Comparison of ENCODE assay signal across 9 cellular contexts in genomic region chr2:101873543-101873942, GRCh38.
DNase-seq lines count a peak whose midpoint lies in the region; ATAC-seq, FAIRE-seq and TF ChIP-seq lines count a peak whose summit lies in the region.
"Had no signal": no experiment of that assay in that cellular context is flagged by ENCODE, and none has a peak within 500 bp of the region (broad histone marks: within the 10 kb centered on the region; RNA-seq: fewer than 3 reads in every experiment).

No MANE protein-coding gene starts in this region.

- H3K9me3 ChIP-seq in H1 (ENCODE audit: insufficient read depth in 2 of 2, low read depth in 1 of 2, low read length in 1 of 2) (no peaks in the 10 kb centered on the region), upper lobe of right lung (no peaks in the 10 kb centered on the region)

- intact Hi-C loops in upper lobe of right lung (cut with DNase I), result no loop called here

- no peaks in the 10 kb centered on the region; the same call in 1 of the 2 replicates for H3K23me2 ChIP-seq in H1 (ENCODE audit: low read depth, low read length)

- ATAC-seq in upper lobe of right lung (no peak), GM19328 (IDR thresholded peaks at IDR 0.05; ENCODE audit: unreplicated experiment) (no peak)
- ATAC-seq in activated CD8-positive, alpha-beta memory T cell treated with anti-CD3 and anti-CD28 coated beads, Interleukin-2, amount 10 ng/mL, durations not matched to agents 7 days and 5 days, result no peak

- no peak for TF ChIP-seq EP300 in H1 (IDR thresholded peaks at IDR 0.05; ENCODE audit: borderline replicate concordance in 1 of 2, low read depth in 2 of 2, low read length in 2 of 2)

- no peaks in the 10 kb centered on the region for H3K4me1 ChIP-seq in H1 (replicated peaks in 1 of 4; ENCODE audit: control insufficient read depth in 3 of 4, insufficient read depth in 4 of 4, low read length in 3 of 4)
- H3K4me1 ChIP-seq in upper lobe of right lung, result no peaks in the 10 kb centered on the region

- peak; percentile 44 to 58 for TF ChIP-seq RAD21 in H1 (IDR thresholded peaks at IDR 0.05 in 1 of 2, conservative IDR thresholded peaks at IDR 0.05 in 1 of 2; ENCODE audit: low read depth in 2 of 2, low read length in 2 of 2)

- no peak overlapping the region for H3K4me2 ChIP-seq in H1 (ENCODE audit: insufficient read depth in 1 of 2, low read depth in 2 of 2, low read length in 2 of 2)

- no peak overlapping the region for H3K23ac ChIP-seq in H1 (ENCODE audit: insufficient read length)

- H2BK5ac ChIP-seq in H1 (ENCODE audit: low read depth, low read length), result no peak overlapping the region

- H2BK12ac ChIP-seq in H1 (ENCODE audit: low read depth, low read length), result no peak overlapping the region

- no peaks in the 10 kb centered on the region for H3K27me3 Mint-ChIP-seq in activated naive CD8-positive, alpha-beta T cell
- H3K27me3 Mint-ChIP-seq in activated naive CD8-positive, alpha-beta T cell treated with anti-CD3 and anti-CD28 coated beads for 36 hours, result no peaks in the 10 kb centered on the region
- no peaks in the 10 kb centered on the region for H3K27me3 Mint-ChIP-seq in activated CD8-positive, alpha-beta memory T cell treated with anti-CD3 and anti-CD28 coated beads, Interleukin-2, amount 10 ng/mL, durations not matched to agents 7 days and 5 days

- no peak overlapping the region for H2BK15ac ChIP-seq in H1 (ENCODE audit: low read length)

- H2BK120ac ChIP-seq in H1 (replicated peaks; ENCODE audit: low read depth, low read length), result no peak overlapping the region

- no peaks in the 10 kb centered on the region for H3K9me3 Mint-ChIP-seq in activated naive CD8-positive, alpha-beta T cell (ENCODE audit: low read depth)
- H3K9me3 Mint-ChIP-seq in activated naive CD8-positive, alpha-beta T cell treated with anti-CD3 and anti-CD28 coated beads for 36 hours, result no peaks in the 10 kb centered on the region
- no peaks in the 10 kb centered on the region for H3K9me3 Mint-ChIP-seq in activated CD8-positive, alpha-beta memory T cell treated with anti-CD3 and anti-CD28 coated beads, Interleukin-2, amount 10 ng/mL, durations not matched to agents 7 days and 5 days (ENCODE audit: low read depth)

- H3K4me3 ChIP-seq in H1 (ENCODE audit: extremely low read depth in 1 of 4, insufficient read depth in 2 of 4, low read depth in 3 of 4, low read length in 4 of 4) (no peak overlapping the region), upper lobe of right lung (no peak overlapping the region)

- H3K27me3 ChIP-seq in H1 (replicated peaks in 1 of 4; ENCODE audit: control insufficient read depth in 3 of 4, extremely low read depth in 1 of 4, insufficient read depth in 3 of 4, low read length in 3 of 4) (no peaks in the 10 kb centered on the region), upper lobe of right lung (no peaks in the 10 kb centered on the region)

- no peak overlapping the region for H4K8ac ChIP-seq in H1 (ENCODE audit: extremely low read depth, insufficient read depth, low read length)

- no peak overlapping the region for H3K4me3 Mint-ChIP-seq in activated naive CD8-positive, alpha-beta T cell
- no peak overlapping the region for H3K4me3 Mint-ChIP-seq in activated naive CD8-positive, alpha-beta T cell treated with anti-CD3 and anti-CD28 coated beads for 36 hours
- H3K4me3 Mint-ChIP-seq in activated CD8-positive, alpha-beta memory T cell treated with anti-CD3 and anti-CD28 coated beads, Interleukin-2, amount 10 ng/mL, durations not matched to agents 7 days and 5 days, result no peak overlapping the region

- no peak overlapping the region for H2BK20ac ChIP-seq in H1 (ENCODE audit: low read length)

- H2AFZ ChIP-seq in H1 (ENCODE audit: low read length), result no peak overlapping the region

- no peak overlapping the region for H3K4ac ChIP-seq in H1 (replicated peaks; ENCODE audit: insufficient read length, low read depth, low read length)

- H3K4me1 Mint-ChIP-seq in activated naive CD8-positive, alpha-beta T cell (ENCODE audit: low read depth), result no peaks in the 10 kb centered on the region
- peaks cover 3% of the 10 kb centered on the region for H3K4me1 Mint-ChIP-seq in activated naive CD8-positive, alpha-beta T cell treated with anti-CD3 and anti-CD28 coated beads for 36 hours
- H3K4me1 Mint-ChIP-seq in activated CD8-positive, alpha-beta memory T cell treated with anti-CD3 and anti-CD28 coated beads, Interleukin-2, amount 10 ng/mL, durations not matched to agents 7 days and 5 days, result peaks cover 10% of the 10 kb centered on the region

- TF ChIP-seq CTCF in H1 (IDR thresholded peaks at IDR 0.05; ENCODE audit: control extremely low read depth in 1 of 3, insufficient read depth in 1 of 3, low read depth in 1 of 3, low read length in 3 of 3), result peak in 1 of 3 experiments; percentile 29; a peak in 1 of 4 replicates
- peak; percentile 6 for TF ChIP-seq CTCF in upper lobe of right lung (IDR thresholded peaks at IDR 0.05)

- H3K14ac ChIP-seq in H1 (ENCODE audit: insufficient read length), result no peak overlapping the region

- H4K20me1 ChIP-seq in H1 (replicated peaks in 1 of 2; ENCODE audit: control insufficient read depth in 1 of 2, insufficient read depth in 2 of 2, low read length in 2 of 2), result peaks cover 0 to under 1% of the 10 kb centered on the region in 2 experiments

- H3K79me1 ChIP-seq in H1 (ENCODE audit: low read depth, low read length), result no peaks in the 10 kb centered on the region

- H4K5ac ChIP-seq in H1 (ENCODE audit: insufficient read length, low read depth, low read length), result no peak overlapping the region

- peaks cover 11% of the 10 kb centered on the region for H3K36me3 Mint-ChIP-seq in activated naive CD8-positive, alpha-beta T cell
- H3K36me3 Mint-ChIP-seq in activated naive CD8-positive, alpha-beta T cell treated with anti-CD3 and anti-CD28 coated beads for 36 hours, result peaks cover 14% of the 10 kb centered on the region
- H3K36me3 Mint-ChIP-seq in activated CD8-positive, alpha-beta memory T cell treated with anti-CD3 and anti-CD28 coated beads, Interleukin-2, amount 10 ng/mL, durations not matched to agents 7 days and 5 days, result peaks cover 32% of the 10 kb centered on the region

- POLR2A ChIA-PET in H1 (lab: Charles Lee; ENCODE audit: partially characterized antibody), result no interaction called here

- FAIRE-seq in H1 (lab: Jason Lieb, UNC) (no peak), GM12892 (lab: Jason Lieb, UNC) (no peak)

- peak overlapping the region; percentile 3 for H3K27ac Mint-ChIP-seq in activated naive CD8-positive, alpha-beta T cell
- H3K27ac Mint-ChIP-seq in activated naive CD8-positive, alpha-beta T cell treated with anti-CD3 and anti-CD28 coated beads for 36 hours, result no peak overlapping the region
- no peak overlapping the region for H3K27ac Mint-ChIP-seq in activated CD8-positive, alpha-beta memory T cell treated with anti-CD3 and anti-CD28 coated beads, Interleukin-2, amount 10 ng/mL, durations not matched to agents 7 days and 5 days

- H4K91ac ChIP-seq in H1 (replicated peaks; ENCODE audit: insufficient read length, low read length), result no peak overlapping the region

- H2AK5ac ChIP-seq in H1 (ENCODE audit: low read depth, low read length), result no peak overlapping the region

- H3K9ac ChIP-seq in H1 (replicated peaks in 1 of 4; ENCODE audit: extremely low read depth in 1 of 4, low read depth in 3 of 4, low read length in 3 of 4), result no peak overlapping the region

- H3K79me2 ChIP-seq in H1 (ENCODE audit: control insufficient read depth in 1 of 2, insufficient read depth in 2 of 2, low read length in 2 of 2), result no peaks in the 10 kb centered on the region

- CTCF ChIA-PET in H1 (lab: Charles Lee; ENCODE audit: partially characterized antibody), result interaction anchor here (0.7 to 2.5 kb wide), 11 partner anchors 10 to 203 kb away, joined by 3 to 15 read pairs (median 3); no protein-coding TSS in a partner anchor
- CTCF ChIA-PET in activated CD8-positive, alpha-beta memory T cell treated with anti-CD3 and anti-CD28 coated beads, Interleukin-2, amount 10 ng/mL, durations not matched to agents 7 days and 5 days (lab: Charles Lee), result interaction anchor here (2.2 to 3.2 kb wide), 2 partner anchors 10 to 45 kb away, joined by 6 to 8 read pairs; no protein-coding TSS in a partner anchor

- 100% methylated on average over 3 of the region's 3 CpGs; no CpG with 5 or more reads in 1 of the 2 experiments for whole genome bisulfite sequencing in H1 (ENCODE audit: extremely low coverage in 1 of 2, insufficient coverage in 1 of 2, insufficient read length in 1 of 2, insufficient replicate concordance in 2 of 2, low coverage in 1 of 2, low lambda C conversion rate in 2 of 2, missing lambda C conversion rate in 1 of 2), 2 experiments

- DNase-seq in activated naive CD8-positive, alpha-beta T cell treated with anti-CD3 and anti-CD28 coated beads for 36 hours, result no peak
- DNase-seq in NCI-H460 (ENCODE audit: extremely low read depth, low read depth) (peak; percentile 2), H1 (ENCODE audit: low read depth in 1 of 2, low spot score in 2 of 2) (no peak), upper lobe of right lung (no peak), GM12892 (ENCODE audit: insufficient read length) (no peak)
- no peak for DNase-seq in activated CD8-positive, alpha-beta memory T cell treated with anti-CD3 and anti-CD28 coated beads, Interleukin-2, amount 10 ng/mL, durations not matched to agents 7 days and 5 days
- DNase-seq: NCI-H1105 treated with DMSO at 0.1 percent for 48 hours had no signal

- peaks cover 27 to 78% (median 72%) of the 10 kb centered on the region in 4 experiments for H3K36me3 ChIP-seq in H1 (ENCODE audit: control insufficient read depth in 2 of 4, insufficient read depth in 4 of 4, low read length in 3 of 4)
- peaks cover 100% of the 10 kb centered on the region for H3K36me3 ChIP-seq in upper lobe of right lung

- no peak overlapping the region for H3K18ac ChIP-seq in H1 (ENCODE audit: extremely low read depth, low read length)

- H3K27ac ChIP-seq in H1 (ENCODE audit: low read depth, low read length) (no peak overlapping the region), upper lobe of right lung (no peak overlapping the region)

- TF ChIP-seq POLR2A in H1 (IDR thresholded peaks at IDR 0.05; ENCODE audit: control extremely low read depth in 1 of 2, low read depth in 2 of 2, low read length in 2 of 2) (no peak), GM12892 (IDR thresholded peaks at IDR 0.05; ENCODE audit: low read depth, low read length) (no peak)

- H3K56ac ChIP-seq in H1 (replicated peaks; ENCODE audit: insufficient read length, low read depth, low read length), result no peak overlapping the region

TF ChIP-seq in H1, 55 proteins besides CTCF, POLR2A, EP300 and RAD21:
- TF ChIP-seq KDM4A (IDR thresholded peaks at IDR 0.05; ENCODE audit: low read depth, low read length, severe bottlenecking) (no peak), BACH1 (IDR thresholded peaks at IDR 0.05; ENCODE audit: low read length) (no peak), BCL11A (IDR thresholded peaks at IDR 0.05; ENCODE audit: low read depth in 2 of 2, low read length in 2 of 2) (no peak), E2F6 (IDR thresholded peaks at IDR 0.05) (no peak)
